ENCODE assay signal across 34 cellular contexts in the genomic region with DNA sequence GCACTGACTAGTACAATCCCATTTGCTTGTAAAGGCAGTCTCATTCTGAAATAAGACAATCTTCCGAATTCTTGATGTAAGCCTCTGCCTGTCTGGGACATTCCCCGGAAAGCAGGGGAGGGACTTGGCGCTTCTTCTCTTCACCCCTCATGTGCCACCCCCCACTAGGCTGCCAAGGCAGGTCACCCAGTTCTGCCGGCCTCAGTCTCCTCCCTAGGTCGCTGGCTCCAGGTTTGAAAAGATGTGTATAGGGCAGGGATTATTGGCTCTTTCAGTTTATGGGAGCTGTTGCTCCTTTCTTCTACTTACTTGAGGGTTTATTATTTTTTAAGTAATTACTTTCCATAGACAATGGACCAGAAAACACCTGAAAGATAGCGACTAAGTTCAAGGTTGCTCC.
"Had no signal": no experiment of that assay in that cellular context is flagged by ENCODE, and none has a peak within 500 bp of the region (broad histone marks: within the 10 kb centered on the region; RNA-seq: fewer than 3 reads in every experiment).

No MANE protein-coding gene starts in this region.

- H3K4me1 Mint-ChIP-seq: activated B cell treated with CpG ODN at 0.5 μM for 24 hours; activated CD4-positive, alpha-beta T cell treated with anti-CD3 and anti-CD28 coated beads for 36 hours; activated CD4-positive, alpha-beta T cell treated with anti-CD3 and anti-CD28 coated beads, Interleukin-2, amount 10 ng/mL, durations not matched to agents 7 days and 5 days; activated naive CD4-positive, alpha-beta T cell treated with anti-CD3 and anti-CD28 coated beads, Interleukin-2, amount 10 ng/mL, durations not matched to agents 7 days and 5 days; activated naive CD8-positive, alpha-beta T cell treated with anti-CD3 and anti-CD28 coated beads, Interleukin-2, amount 10 ng/mL, durations not matched to agents 7 days and 5 days; brain; endodermal cell had no signal

- H3K4me3 Mint-ChIP-seq: activated B cell treated with CpG ODN at 0.5 μM for 24 hours; activated CD4-positive, alpha-beta T cell treated with anti-CD3 and anti-CD28 coated beads for 36 hours; activated CD4-positive, alpha-beta T cell treated with anti-CD3 and anti-CD28 coated beads, Interleukin-2, amount 10 ng/mL, durations not matched to agents 7 days and 5 days; activated naive CD4-positive, alpha-beta T cell treated with anti-CD3 and anti-CD28 coated beads, Interleukin-2, amount 10 ng/mL, durations not matched to agents 7 days and 5 days; activated naive CD8-positive, alpha-beta T cell treated with anti-CD3 and anti-CD28 coated beads, Interleukin-2, amount 10 ng/mL, durations not matched to agents 7 days and 5 days; activated T-cell treated with anti-CD3 and anti-CD28 coated beads, Interleukin-2, amount 50 U/mL, for 24 hours; activated T-cell treated with anti-CD3 and anti-CD28 coated beads, Interleukin-2, amount 50 U/mL, for 72 hours; brain; dendritic cell treated with granulocyte-macrophage colony-stimulating factor and Interleukin-4, amounts not matched to agents 40 ng/mL and 50 ng/mL, for 4 days; endodermal cell; T-helper 17 cell; T-helper 2 cell treated with Interferon-gamma antibody and Interleukin-4, amounts not matched to agents 5 μg/mL and 100 μg/mL, for 36 hours had no signal

- ATAC-seq: activated CD4-positive, alpha-beta T cell treated with anti-CD3 and anti-CD28 coated beads for 36 hours; activated CD4-positive, CD25-positive, alpha-beta regulatory T cell treated with anti-CD3 and anti-CD28 coated beads, Interleukin-2, amount 50 U/mL, for 24 hours; activated naive CD4-positive, alpha-beta T cell treated with anti-CD3 and anti-CD28 coated beads, Interleukin-2, amount 50 U/mL, for 72 hours; activated T-cell treated with anti-CD3 and anti-CD28 coated beads, Interleukin-2, amount 50 U/mL, for 72 hours; esophagus mucosa; gastrocnemius medialis; heart left ventricle; T-helper 17 cell had no signal

- H3K27me3 Mint-ChIP-seq: activated B cell treated with CpG ODN at 0.5 μM for 24 hours; activated CD4-positive, alpha-beta T cell treated with anti-CD3 and anti-CD28 coated beads for 36 hours; activated naive CD4-positive, alpha-beta T cell treated with anti-CD3 and anti-CD28 coated beads, Interleukin-2, amount 10 ng/mL, durations not matched to agents 7 days and 5 days; activated T-cell treated with anti-CD3 and anti-CD28 coated beads, Interleukin-2, amount 50 U/mL, for 24 hours; brain; T-helper 17 cell had no signal

- DNase-seq: activated B cell treated with CpG ODN at 0.5 μM for 24 hours; activated CD4-positive, alpha-beta T cell treated with anti-CD3 and anti-CD28 coated beads for 36 hours; activated CD4-positive, alpha-beta T cell treated with anti-CD3 and anti-CD28 coated beads, Interleukin-2, amount 10 ng/mL, durations not matched to agents 7 days and 5 days; activated CD4-positive, alpha-beta T cell treated with anti-CD3 and anti-CD28 coated beads, Interleukin-2, amount 50 U/mL, for 4 hours; activated gamma-delta T cell; activated naive CD4-positive, alpha-beta T cell; activated naive CD4-positive, alpha-beta T cell treated with anti-CD3 and anti-CD28 coated beads, Interleukin-2, amount 10 ng/mL, durations not matched to agents 7 days and 5 days; activated naive CD8-positive, alpha-beta T cell treated with anti-CD3 and anti-CD28 coated beads, Interleukin-2, amount 10 ng/mL, durations not matched to agents 7 days and 5 days; activated T-cell treated with anti-CD3 and anti-CD28 coated beads for 4 hours; activated T-cell treated with anti-CD3 and anti-CD28 coated beads, Interleukin-2, amount 50 U/mL, for 24 hours; activated T-cell treated with anti-CD3 and anti-CD28 coated beads, Interleukin-2, amount 50 U/mL, for 72 hours; central memory CD4-positive, alpha-beta T cell; cerebellar nuclear complex; colonic mucosa; dorsolateral prefrontal cortex; effector memory CD4-positive, alpha-beta T cell; endodermal cell; gastrocnemius medialis; glutamatergic neuron; heart left ventricle; T-helper 1 cell; T-helper 17 cell; T1000; WERI-Rb-1 had no signal

- H3K27ac ChIP-seq: ascending aorta, breast epithelium, cardiac muscle cell, colonic mucosa, dorsolateral prefrontal cortex, foreskin keratinocyte, gastrocnemius medialis, heart left ventricle, WERI-Rb-1 had no signal

- H3K36me3 ChIP-seq: ascending aorta, breast epithelium, cardiac muscle cell, colonic mucosa, gastrocnemius medialis, heart left ventricle, WERI-Rb-1 had no signal

- H3K4me3 ChIP-seq: ascending aorta, breast epithelium, cardiac muscle cell, colonic mucosa, dorsolateral prefrontal cortex, gastrocnemius medialis, heart left ventricle had no signal

- H3K9me3 ChIP-seq: ascending aorta, breast epithelium, colonic mucosa, gastrocnemius medialis, heart left ventricle had no signal

- H3K9me3 Mint-ChIP-seq: activated B cell treated with CpG ODN at 0.5 μM for 24 hours; activated CD4-positive, alpha-beta T cell treated with anti-CD3 and anti-CD28 coated beads, Interleukin-2, amount 10 ng/mL, durations not matched to agents 7 days and 5 days; activated naive CD4-positive, alpha-beta T cell treated with anti-CD3 and anti-CD28 coated beads, Interleukin-2, amount 50 U/mL, for 72 hours; activated naive CD8-positive, alpha-beta T cell treated with anti-CD3 and anti-CD28 coated beads, Interleukin-2, amount 10 ng/mL, durations not matched to agents 7 days and 5 days; activated T-cell treated with anti-CD3 and anti-CD28 coated beads, Interleukin-2, amount 50 U/mL, for 24 hours; activated T-cell treated with anti-CD3 and anti-CD28 coated beads, Interleukin-2, amount 50 U/mL, for 72 hours; dendritic cell treated with granulocyte-macrophage colony-stimulating factor and Interleukin-4, amounts not matched to agents 40 ng/mL and 50 ng/mL, for 4 days; T-helper 2 cell treated with Interferon-gamma antibody and Interleukin-4, amounts not matched to agents 5 μg/mL and 100 μg/mL, for 36 hours had no signal

- H3K27ac Mint-ChIP-seq: activated B cell treated with CpG ODN at 0.5 μM for 24 hours; activated CD4-positive, alpha-beta T cell treated with anti-CD3 and anti-CD28 coated beads for 36 hours; activated CD4-positive, alpha-beta T cell treated with anti-CD3 and anti-CD28 coated beads, Interleukin-2, amount 10 ng/mL, durations not matched to agents 7 days and 5 days; activated naive CD4-positive, alpha-beta T cell treated with anti-CD3 and anti-CD28 coated beads, Interleukin-2, amount 10 ng/mL, durations not matched to agents 7 days and 5 days; activated naive CD4-positive, alpha-beta T cell treated with anti-CD3 and anti-CD28 coated beads, Interleukin-2, amount 50 U/mL, for 72 hours; activated naive CD8-positive, alpha-beta T cell treated with anti-CD3 and anti-CD28 coated beads, Interleukin-2, amount 10 ng/mL, durations not matched to agents 7 days and 5 days; activated T-cell treated with anti-CD3 and anti-CD28 coated beads, Interleukin-2, amount 50 U/mL, for 24 hours; activated T-cell treated with anti-CD3 and anti-CD28 coated beads, Interleukin-2, amount 50 U/mL, for 72 hours; brain; dendritic cell treated with granulocyte-macrophage colony-stimulating factor and Interleukin-4, amounts not matched to agents 40 ng/mL and 50 ng/mL, for 4 days; endodermal cell; T-helper 17 cell; T-helper 2 cell treated with Interferon-gamma antibody and Interleukin-4, amounts not matched to agents 5 μg/mL and 100 μg/mL, for 36 hours had no signal

- H3K27me3 ChIP-seq: ascending aorta, breast epithelium, colonic mucosa, dorsolateral prefrontal cortex, foreskin keratinocyte, gastrocnemius medialis, heart left ventricle had no signal

- H3K4me1 ChIP-seq: ascending aorta, breast epithelium, colonic mucosa, foreskin keratinocyte, gastrocnemius medialis had no signal

- H3K36me3 Mint-ChIP-seq: activated naive CD4-positive, alpha-beta T cell treated with anti-CD3 and anti-CD28 coated beads, Interleukin-2, amount 10 ng/mL, durations not matched to agents 7 days and 5 days; activated naive CD4-positive, alpha-beta T cell treated with anti-CD3 and anti-CD28 coated beads, Interleukin-2, amount 50 U/mL, for 72 hours; activated naive CD8-positive, alpha-beta T cell treated with anti-CD3 and anti-CD28 coated beads, Interleukin-2, amount 10 ng/mL, durations not matched to agents 7 days and 5 days; brain had no signal
